Comparison of ENCODE assay signal across 25 cellular contexts in genomic region chr3:161268601-161269000, GRCh38.
"Had no signal": no experiment of that assay in that cellular context is flagged by ENCODE, and none has a peak within 500 bp of the region (broad histone marks: within the 10 kb centered on the region; RNA-seq: fewer than 3 reads in every experiment).

No MANE protein-coding gene starts in this region.

- H3K27me3 ChIP-seq: esophagus squamous epithelium, heart right ventricle, testis, transverse colon had no signal

- H3K4me3 ChIP-seq: esophagus squamous epithelium, heart right ventricle, left ventricle myocardium inferior, lung, mucosa of descending colon, testis, transverse colon had no signal

- ATAC-seq: activated naive CD8-positive, alpha-beta T cell treated with anti-CD3 and anti-CD28 coated beads, Interleukin-2, amount 50 U/mL, for 24 hours; heart right ventricle; mucosa of descending colon; natural killer cell treated with Interleukin-12 subunit alpha and Interleukin-12 subunit beta and Interleukin-15 and Interleukin-18, amount 100 ng/mL, for 72 hours; right cardiac atrium; stimulated activated naive CD8-positive, alpha-beta T cell treated with anti-CD3 and anti-CD28 coated beads, Interleukin-15, Interleukin-2, amounts not matched to agents 100 U/mL and 50 U/mL, for 24 hours had no signal

- H3K27ac ChIP-seq: heart right ventricle, left ventricle myocardium inferior, testis, transverse colon had no signal

- H3K4me1 ChIP-seq: testis had no signal

- DNase-seq: activated CD4-positive, alpha-beta memory T cell treated with anti-CD3 and anti-CD28 coated beads for 36 hours; activated CD4-positive, alpha-beta T cell treated with anti-CD3 and anti-CD28 coated beads, Interleukin-2, amount 10 ng/mL, durations not matched to agents 24 days and 14 days; activated CD4-positive, CD25-positive, alpha-beta regulatory T cell treated with anti-CD3 and anti-CD28 coated beads, Interleukin-2, amount 50 U/mL, for 72 hours; activated CD8-positive, alpha-beta memory T cell treated with anti-CD3 and anti-CD28 coated beads, Interleukin-2, amount 50 U/mL, for 4 hours; activated gamma-delta T cell; activated naive CD4-positive, alpha-beta T cell treated with anti-CD3 and anti-CD28 coated beads, Interleukin-2, amount 10 ng/mL, durations not matched to agents 7 days and 5 days; activated naive CD8-positive, alpha-beta T cell treated with anti-CD3 and anti-CD28 coated beads, Interleukin-2, amount 50 U/mL, for 24 hours; activated T-cell treated with anti-CD3 and anti-CD28 coated beads, Interleukin-2, amount 50 U/mL, for 24 hours; amygdala; central memory CD4-positive, alpha-beta T cell; esophagus squamous epithelium; foreskin melanocyte; heart right ventricle; left ventricle myocardium inferior; mesendoderm; mucosa of descending colon; right cardiac atrium; stimulated activated CD4-positive, alpha-beta T cell treated with anti-CD3 and anti-CD28 coated beads, Interleukin-12 subunit alpha, Interleukin-12 subunit beta, amount 100 ng/mL, for 4 hours; stimulated activated CD4-positive, alpha-beta T cell treated with anti-CD3 and anti-CD28 coated beads, Interleukin-4, amount 100 ng/mL, for 1 hour; stimulated activated naive CD8-positive, alpha-beta T cell treated with anti-CD3 and anti-CD28 coated beads, Interleukin-15, Interleukin-2, amounts not matched to agents 100 U/mL and 50 U/mL, for 24 hours; T-helper 2 cell; testis; transverse colon had no signal

- H3K9me3 ChIP-seq: esophagus squamous epithelium, testis, transverse colon had no signal

- H3K36me3 ChIP-seq: transverse colon had no signal
